ENCODE assay signal across 8 cellular contexts in the genomic region with DNA sequence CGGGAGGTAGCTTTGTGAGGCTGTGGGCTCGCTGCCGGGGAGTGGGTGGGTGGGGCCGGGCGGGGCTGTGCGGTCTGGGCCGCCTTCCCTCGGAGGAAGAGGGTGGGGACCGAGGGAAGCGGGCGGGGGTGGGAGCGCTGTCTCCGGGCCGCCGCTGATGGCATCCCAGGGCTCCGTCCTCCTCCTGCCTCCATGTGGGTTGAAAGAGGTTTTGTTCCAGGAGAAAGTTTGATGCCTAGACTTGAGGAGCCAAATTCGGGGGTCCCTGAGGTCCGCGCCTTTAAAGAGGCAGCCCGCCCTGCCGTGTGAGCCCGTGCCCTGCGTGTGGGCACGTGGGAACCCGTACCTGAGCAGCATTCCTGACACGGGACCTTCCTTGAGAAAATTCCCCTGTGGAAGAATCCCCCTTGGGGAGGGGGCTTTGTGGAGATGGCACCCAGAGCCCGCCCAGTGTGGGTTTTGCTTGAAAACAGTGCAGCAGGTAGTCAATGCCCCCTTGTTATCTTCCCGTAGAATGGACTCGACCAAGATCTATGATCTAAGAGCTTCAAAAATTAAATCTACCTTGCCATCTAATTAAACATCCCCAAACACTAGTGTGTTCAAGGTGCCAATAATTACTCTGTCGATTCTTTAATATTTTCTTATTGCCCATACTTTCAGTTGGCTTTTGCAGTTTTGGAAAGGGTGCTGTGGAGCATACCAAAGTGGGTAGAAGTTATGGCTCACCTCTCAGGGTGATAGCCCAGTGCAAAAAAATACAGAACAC.
DNase-seq lines count a peak whose midpoint lies in the region; ATAC-seq and TF ChIP-seq lines count a peak whose summit lies in the region.

No MANE protein-coding gene starts in this region.

- ATAC-seq in GM21723 (IDR thresholded peaks at IDR 0.05; ENCODE audit: unreplicated experiment) (peak; percentile 10), SK-N-SH treated with all-trans-retinoic acid at 6 μM for 48 hours (peak; percentile 25), HG03354 (IDR thresholded peaks at IDR 0.05; ENCODE audit: poor library complexity, severe bottlenecking, unreplicated experiment) (no peak)

- no peak overlapping the region for H2BK120ac ChIP-seq in trophoblast cell (ENCODE audit: insufficient read depth, low read length, poor library complexity)

- H3K27ac ChIP-seq in C4-2B (peak overlapping the region; percentile 6; the same call in 1 of the 2 replicates), trophoblast cell (ENCODE audit: low read depth, low read length) (no peak overlapping the region)

- no peak overlapping the region for H3K4ac ChIP-seq in trophoblast cell (ENCODE audit: low read depth, low read length)

- no peak for TF ChIP-seq CTCF in C4-2B (conservative IDR thresholded peaks at IDR 0.05)
- TF ChIP-seq CTCF in fibroblast of the aortic adventitia (IDR thresholded peaks at IDR 0.05; ENCODE audit: insufficient read depth, low read length): no peak

- no peaks in the 10 kb centered on the region for H3K79me1 ChIP-seq in trophoblast cell (ENCODE audit: low read length)

- peak overlapping the region; percentile 100 for H3K4me2 ChIP-seq in trophoblast cell (ENCODE audit: low read length)

- no peak overlapping the region for H2BK12ac ChIP-seq in trophoblast cell (ENCODE audit: low read length)

- no peak overlapping the region for H2AK5ac ChIP-seq in trophoblast cell (ENCODE audit: low read length)

- DNase-seq in fibroblast of the aortic adventitia (ENCODE audit: low read depth) (no peak), trophoblast cell (no peak), NCI-H2029 treated with DMSO at 0.1 percent for 48 hours (lab: John Stamatoyannopoulos, UW) (no peak)
- no peak for DNase-seq in activated effector memory CD4-positive, alpha-beta T cell treated with anti-CD3 and anti-CD28 coated beads, Interleukin-2, amount 50 U/mL, for 16 hours

- H3K14ac ChIP-seq in trophoblast cell (ENCODE audit: low read length): no peak overlapping the region

- no CpG with 5 or more reads among the region's 30 CpGs for WGBS in trophoblast cell (ENCODE audit: extremely low coverage, insufficient coverage, insufficient read length)

- no peak overlapping the region for H4K91ac ChIP-seq in trophoblast cell (ENCODE audit: low read depth, low read length)

- no peak overlapping the region for H4K8ac ChIP-seq in trophoblast cell (ENCODE audit: low read depth, low read length)

- no peak overlapping the region for H4K12ac ChIP-seq in trophoblast cell (ENCODE audit: low read depth, low read length)

- no peak overlapping the region for H3K23ac ChIP-seq in trophoblast cell (ENCODE audit: low read length)

- H3K9ac ChIP-seq in trophoblast cell (ENCODE audit: low read length): no peak overlapping the region

- H2BK5ac ChIP-seq in trophoblast cell (ENCODE audit: low read depth, low read length, poor library complexity): no peak overlapping the region

- peaks cover 3% of the 10 kb centered on the region for H3K27me3 ChIP-seq in trophoblast cell (ENCODE audit: insufficient read depth, low read length)

- H3K79me2 ChIP-seq in trophoblast cell (ENCODE audit: control insufficient read depth, insufficient read depth, low read length, poor library complexity): no peaks in the 10 kb centered on the region

- H3K36me3 ChIP-seq in trophoblast cell (ENCODE audit: control insufficient read depth in 1 of 2, insufficient read depth in 2 of 2, low read length in 2 of 2): no peaks in the 10 kb centered on the region

- no peak overlapping the region for H3K18ac ChIP-seq in trophoblast cell (ENCODE audit: low read length)

- H3K4me3 ChIP-seq in fibroblast of the aortic adventitia (ENCODE audit: low read depth, low read length): peak overlapping the region; percentile 72
- H3K4me3 ChIP-seq in trophoblast cell (ENCODE audit: low read depth, low read length): peak overlapping the region; percentile 84

- H2AFZ ChIP-seq in trophoblast cell (ENCODE audit: insufficient read depth, low read length, poor library complexity): peak overlapping the region; percentile 47

- peaks cover 2 to 4% of the 10 kb centered on the region in 2 experiments for H3K4me1 ChIP-seq in trophoblast cell (ENCODE audit: control insufficient read depth in 1 of 2, insufficient read depth in 2 of 2, low read length in 2 of 2)

- no peaks in the 10 kb centered on the region for H3K9me3 ChIP-seq in trophoblast cell (ENCODE audit: insufficient read depth, low read depth, low read length)

TF ChIP-seq in SK-N-SH treated with all-trans-retinoic acid at 6 μM for 48 hours, 23 proteins besides CTCF, POLR2A, EP300 and RAD21:
- TF ChIP-seq SNAI2 (CRISPR knock-in tag; IDR thresholded peaks at IDR 0.05): no peak
- TF ChIP-seq ZFP3 (CRISPR knock-in tag; IDR thresholded peaks at IDR 0.05): no peak
- no peak for TF ChIP-seq OSR1 (CRISPR knock-in tag; IDR thresholded peaks at IDR 0.05)
- TF ChIP-seq ISL1 (CRISPR knock-in tag; IDR thresholded peaks at IDR 0.05): no peak
- TF ChIP-seq, protein P1, sequence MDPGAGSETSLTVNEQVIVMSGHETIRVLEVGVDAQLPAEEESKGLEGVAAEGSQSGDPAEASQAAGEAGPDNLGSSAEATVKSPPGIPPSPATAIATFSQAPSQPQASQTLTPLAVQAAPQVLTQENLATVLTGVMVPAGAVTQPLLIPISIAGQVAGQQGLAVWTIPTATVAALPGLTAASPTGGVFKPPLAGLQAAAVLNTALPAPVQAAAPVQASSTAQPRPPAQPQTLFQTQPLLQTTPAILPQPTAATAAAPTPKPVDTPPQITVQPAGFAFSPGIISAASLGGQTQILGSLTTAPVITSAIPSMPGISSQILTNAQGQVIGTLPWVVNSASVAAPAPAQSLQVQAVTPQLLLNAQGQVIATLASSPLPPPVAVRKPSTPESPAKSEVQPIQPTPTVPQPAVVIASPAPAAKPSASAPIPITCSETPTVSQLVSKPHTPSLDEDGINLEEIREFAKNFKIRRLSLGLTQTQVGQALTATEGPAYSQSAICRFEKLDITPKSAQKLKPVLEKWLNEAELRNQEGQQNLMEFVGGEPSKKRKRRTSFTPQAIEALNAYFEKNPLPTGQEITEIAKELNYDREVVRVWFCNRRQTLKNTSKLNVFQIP (CRISPR knock-in tag; IDR thresholded peaks at IDR 0.05; ENCODE audit: borderline replicate concordance, low read depth): no peak
- no peak for TF ChIP-seq TCF4 (CRISPR knock-in tag; IDR thresholded peaks at IDR 0.05; ENCODE audit: borderline replicate concordance)
- TF ChIP-seq, protein P2, sequence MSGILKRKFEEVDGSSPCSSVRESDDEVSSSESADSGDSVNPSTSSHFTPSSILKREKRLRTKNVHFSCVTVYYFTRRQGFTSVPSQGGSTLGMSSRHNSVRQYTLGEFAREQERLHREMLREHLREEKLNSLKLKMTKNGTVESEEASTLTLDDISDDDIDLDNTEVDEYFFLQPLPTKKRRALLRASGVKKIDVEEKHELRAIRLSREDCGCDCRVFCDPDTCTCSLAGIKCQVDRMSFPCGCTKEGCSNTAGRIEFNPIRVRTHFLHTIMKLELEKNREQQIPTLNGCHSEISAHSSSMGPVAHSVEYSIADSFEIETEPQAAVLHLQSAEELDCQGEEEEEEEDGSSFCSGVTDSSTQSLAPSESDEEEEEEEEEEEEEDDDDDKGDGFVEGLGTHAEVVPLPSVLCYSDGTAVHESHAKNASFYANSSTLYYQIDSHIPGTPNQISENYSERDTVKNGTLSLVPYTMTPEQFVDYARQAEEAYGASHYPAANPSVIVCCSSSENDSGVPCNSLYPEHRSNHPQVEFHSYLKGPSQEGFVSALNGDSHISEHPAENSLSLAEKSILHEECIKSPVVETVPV (CRISPR knock-in tag; IDR thresholded peaks at IDR 0.05): no peak
- no peak for TF ChIP-seq ZFP30 (CRISPR knock-in tag; IDR thresholded peaks at IDR 0.05)
- no peak for TF ChIP-seq RARB (CRISPR knock-in tag; IDR thresholded peaks at IDR 0.05)
- TF ChIP-seq BACH2 (CRISPR knock-in tag; IDR thresholded peaks at IDR 0.05; ENCODE audit: borderline replicate concordance): no peak
- no peak for TF ChIP-seq ZNF70 (CRISPR knock-in tag; IDR thresholded peaks at IDR 0.05)
